ENCODE assay signal across 16 cellular contexts in the genomic region with DNA sequence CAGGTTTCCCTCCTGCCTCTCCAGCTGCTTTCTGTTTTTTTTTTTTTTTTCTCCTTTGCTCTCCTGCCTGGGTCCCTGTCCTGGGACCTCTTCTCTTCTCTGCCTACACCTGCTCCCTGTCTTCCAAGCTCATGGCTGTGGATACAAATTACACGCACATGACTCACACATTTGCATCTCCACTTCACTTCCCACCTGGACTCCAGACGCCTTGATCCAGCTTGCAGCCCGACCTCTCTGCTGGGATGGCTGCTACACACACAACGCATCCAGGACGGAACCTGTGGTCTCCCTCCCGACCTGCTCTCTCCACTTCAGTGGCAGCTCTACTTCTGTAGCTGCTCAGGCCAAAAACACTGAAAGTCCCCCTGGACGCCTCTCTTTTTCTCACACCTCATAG. TPM values are rescaled to one million over a fixed set of nuclear protein-coding genes. Genes with fewer than 3 reads are reported as not detected.
"Had no signal": no experiment of that assay in that cellular context is flagged by ENCODE, and none has a peak within 500 bp of the region (broad histone marks: within the 10 kb centered on the region; RNA-seq: fewer than 3 reads in every experiment).

No MANE protein-coding gene starts in this region.

- H3K36me3 ChIP-seq: adrenal gland, heart left ventricle had no signal

- H3K27me3 ChIP-seq: adrenal gland had no signal

- H3K4me3 ChIP-seq: adrenal gland, coronary artery, heart left ventricle had no signal

- DNase-seq: activated B cell treated with CpG ODN at 0.5 μM for 24 hours; activated CD4-positive, alpha-beta T cell treated with anti-CD3 and anti-CD28 coated beads, Interleukin-2, amount 10 ng/mL, durations not matched to agents 7 days and 5 days; activated naive CD4-positive, alpha-beta T cell treated with anti-CD3 and anti-CD28 coated beads, Interleukin-2, amount 50 U/mL, for 16 hours; activated T-cell treated with anti-CD3 and anti-CD28 coated beads for 4 hours; adrenal gland; effector CD4-positive, alpha-beta T cell; heart left ventricle; left ventricle myocardium superior; mesenchymal stem cell; stimulated activated CD4-positive, alpha-beta T cell treated with anti-CD3 and anti-CD28 coated beads, Interleukin-12 subunit alpha, Interleukin-12 subunit beta, amount 100 ng/mL, for 4 hours; stimulated activated naive CD4-positive, alpha-beta T cell; substantia nigra; trophoblast cell had no signal

- H3K27ac ChIP-seq: adrenal gland, coronary artery, heart left ventricle had no signal

RNA-seq across cellular contexts. Expression of gene B3GALT5, which starts 44.4 kb away (rescaled TPM):
- total RNA-seq: activated B cell treated with CpG ODN at 0.5 μM for 24 hours; activated CD4-positive, alpha-beta T cell treated with anti-CD3 and anti-CD28 coated beads, Interleukin-2, amount 10 ng/mL, durations not matched to agents 7 days and 5 days; activated CD8-positive, alpha-beta memory T cell treated with anti-CD3 and anti-CD28 coated beads for 36 hours had no signal
- polyA plus RNA-seq: keratinocyte had no signal
